ENCODE assay signal across 1 cellular context in genomic region chr20:36573798-36574277, GRCh38.
TF ChIP-seq lines count a peak whose summit lies in the region.

No MANE protein-coding gene starts in this region.

TF ChIP-seq in GM12878, 131 proteins besides CTCF, POLR2A, EP300 and RAD21 (continued from another document and continues in another):
- TF ChIP-seq ZNF592 (IDR thresholded peaks at IDR 0.05) (no peak), CREM (IDR thresholded peaks at IDR 0.05; ENCODE audit: low read depth) (peak; percentile 36; the same call in 1 of the 2 replicates), BCLAF1 (IDR thresholded peaks at IDR 0.05) (no peak), RELA (IDR thresholded peaks at IDR 0.05; ENCODE audit: borderline replicate concordance, partially characterized antibody) (no peak), SREBF1 (IDR thresholded peaks at IDR 0.05; ENCODE audit: low read length) (no peak), TCF7 (IDR thresholded peaks at IDR 0.05; ENCODE audit: borderline replicate concordance) (no peak), EGR1 (IDR thresholded peaks at IDR 0.05; ENCODE audit: borderline replicate concordance in 1 of 2, low read depth in 2 of 2, low read length in 2 of 2) (peak in 1 of 2 experiments; percentile 23; a peak in 1 of 3 replicates), BACH1 (IDR thresholded peaks at IDR 0.05; ENCODE audit: borderline replicate concordance) (no peak), DPF2 (IDR thresholded peaks at IDR 0.05) (peak; percentile 19; the same call in 1 of the 2 replicates), MXI1 (IDR thresholded peaks at IDR 0.05; ENCODE audit: low read depth, low read length) (no peak), HDGF (IDR thresholded peaks at IDR 0.05) (no peak), HCFC1 (IDR thresholded peaks at IDR 0.05; ENCODE audit: low read length) (no peak), RUNX3 (IDR thresholded peaks at IDR 0.05; ENCODE audit: low read length) (peak; percentile 41; the same call in 1 of the 2 replicates), RCOR1 (conservative IDR thresholded peaks at IDR 0.05; ENCODE audit: low read depth, low read length) (no peak), ZBTB33 (IDR thresholded peaks at IDR 0.05) (no peak), STAT3 (IDR thresholded peaks at IDR 0.05; ENCODE audit: low read depth, low read length) (no peak), PKNOX1 (IDR thresholded peaks at IDR 0.05) (peak; percentile 92), RAD51 (IDR thresholded peaks at IDR 0.05) (no peak), ESRRA (IDR thresholded peaks at IDR 0.05; ENCODE audit: low read length) (no peak), SMARCA5 (IDR thresholded peaks at IDR 0.05) (no peak), IKZF1 (conservative IDR thresholded peaks at IDR 0.05) (no peak; the same call in 1 of the 2 replicates), PBX3 (IDR thresholded peaks at IDR 0.05; ENCODE audit: insufficient replicate concordance, low read depth, low read length) (peak; percentile 76), SMAD1 (IDR thresholded peaks at IDR 0.05; ENCODE audit: low read depth, partially characterized antibody) (no peak), ATF7 (IDR thresholded peaks at IDR 0.05; ENCODE audit: low read depth) (no peak), KLF5 (IDR thresholded peaks at IDR 0.05; ENCODE audit: partially characterized antibody) (no peak), CHD2 (IDR thresholded peaks at IDR 0.05; ENCODE audit: borderline replicate concordance, low read depth, low read length) (no peak), SRF (IDR thresholded peaks at IDR 0.05; ENCODE audit: low read depth in 2 of 2, low read length in 2 of 2) (no peak), ZNF217 (IDR thresholded peaks at IDR 0.05) (no peak), TBL1XR1 (IDR thresholded peaks at IDR 0.05; ENCODE audit: low read depth, low read length) (no peak), FOXK2 (IDR thresholded peaks at IDR 0.05) (no peak), GATAD2B (conservative IDR thresholded peaks at IDR 0.05; ENCODE audit: low read depth) (peak; percentile 39; the same call in 1 of the 2 replicates), NRF1 (conservative IDR thresholded peaks at IDR 0.05; ENCODE audit: low read depth, low read length) (no peak), WRNIP1 (IDR thresholded peaks at IDR 0.05; ENCODE audit: borderline replicate concordance, low read depth, low read length) (no peak), POLR2AphosphoS5 (IDR thresholded peaks at IDR 0.05; ENCODE audit: low read length) (no peak; the same call in 1 of the 2 replicates), USF1 (IDR thresholded peaks at IDR 0.05; ENCODE audit: borderline replicate concordance, extremely low read length, insufficient read depth, low read depth, low read length) (no peak), BCL3 (IDR thresholded peaks at IDR 0.05; ENCODE audit: borderline replicate concordance, insufficient read depth, low read depth, low read length, poor library complexity, severe bottlenecking) (no peak), LARP7 (IDR thresholded peaks at IDR 0.05) (peak; percentile 92), POU2F2 (IDR thresholded peaks at IDR 0.05; ENCODE audit: borderline replicate concordance, low read depth, low read length) (no peak), PRDM15 (CRISPR knock-in tag; IDR thresholded peaks at IDR 0.05) (0 out of 2 replicates have a peak, but pooled peaks have one; percentile 34), NR2F1 (conservative IDR thresholded peaks at IDR 0.05) (no peak), ZSCAN29 (IDR thresholded peaks at IDR 0.05) (no peak), IRF4 (IDR thresholded peaks at IDR 0.05; ENCODE audit: low read depth, low read length) (no peak)
